In genomic region chr5:54825005-54825404, GRCh38 we compare ENCODE assay signal across 24 cellular contexts.
DNase-seq lines count a peak whose midpoint lies in the region; ATAC-seq and TF ChIP-seq lines count a peak whose summit lies in the region.
"Had no signal": no experiment of that assay in that cellular context is flagged by ENCODE, and none has a peak within 500 bp of the region (broad histone marks: within the 10 kb centered on the region; RNA-seq: fewer than 3 reads in every experiment).

No MANE protein-coding gene starts in this region.

- H3K4me1 ChIP-seq in left lung (no peaks in the 10 kb centered on the region), adrenal gland (replicated peaks in 1 of 2) (no peaks in the 10 kb centered on the region)
- H3K4me1 ChIP-seq: BLaER1, colonic mucosa had no signal

- H3K27me3 Mint-ChIP-seq in stimulated activated naive B cell treated with anti-CD40 and anti-IgM and Interleukin-4, amounts not matched to agents 10 μg/mL and 1 μg/mL and 100 μg/mL, for 72 hours: no peaks in the 10 kb centered on the region

- peaks cover 3 to 16% of the 10 kb centered on the region in 2 donors for H3K4me1 Mint-ChIP-seq in stimulated activated naive B cell treated with anti-CD40 and anti-IgM and Interleukin-4, amounts not matched to agents 10 μg/mL and 1 μg/mL and 100 μg/mL, for 72 hours

- intact Hi-C loops in left lung (cut with DNase I): no loop called here
- intact Hi-C loops in adrenal gland (cut with DNase I): no loop called here

- CTCF ChIA-PET in RWPE1 (lab: Yijun Ruan, JAX): interaction anchor here (0.6 to 1.1 kb wide), 2 partner anchors 308 to 786 kb away, joined by 4 to 7 read pairs; partner anchors contain the start of gene SNX18

- DNase-seq in AG10803 (ENCODE audit: low read depth) (peak; percentile 68), RWPE1 (ENCODE audit: low spot score) (peak; percentile 31), epithelial cell of esophagus (ENCODE audit: low read depth) (peak; percentile 84), left lung (no peak), adrenal gland (no peak), NCI-H187 (lab: John Stamatoyannopoulos, UW) (no peak)
- DNase-seq in stimulated activated naive B cell treated with anti-CD40 and anti-IgM and Interleukin-4, amounts not matched to agents 10 μg/mL and 1 μg/mL and 100 μg/mL, for 72 hours: no peak
- DNase-seq: activated CD4-positive, alpha-beta T cell treated with anti-CD3 and anti-CD28 coated beads for 48 hours; activated CD8-positive, alpha-beta memory T cell treated with anti-CD3 and anti-CD28 coated beads for 24 hours; activated gamma-delta T cell; colonic mucosa; DMS153; effector CD8-positive, alpha-beta T cell; left ventricle myocardium superior; NCI-H1092; NCI-H2029 treated with DMSO at 0.1 percent for 48 hours; NCI-H446; Right ventricle myocardium superior; trophoblast cell had no signal

- H3K9me3 Mint-ChIP-seq in stimulated activated naive B cell treated with anti-CD40 and anti-IgM and Interleukin-4, amounts not matched to agents 10 μg/mL and 1 μg/mL and 100 μg/mL, for 72 hours: no peaks in the 10 kb centered on the region
- H3K9me3 Mint-ChIP-seq: natural killer cell treated with Interleukin-12 subunit alpha and Interleukin-12 subunit beta and Interleukin-15 and Interleukin-18, amount 100 ng/mL, for 72 hours; T-helper 2 cell treated with Interferon-gamma antibody and Interleukin-4, amounts not matched to agents 5 μg/mL and 100 μg/mL, for 36 hours had no signal

- no peak overlapping the region for H3K4me3 ChIP-seq in AG10803 (ENCODE audit: low read length)
- no peak overlapping the region for H3K4me3 ChIP-seq in epithelial cell of esophagus (ENCODE audit: low read length)
- no peak overlapping the region for H3K4me3 ChIP-seq in left lung
- H3K4me3 ChIP-seq in adrenal gland: no peak overlapping the region
- H3K4me3 ChIP-seq: BLaER1, colonic mucosa had no signal

- POLR2A ChIA-PET in RWPE1 (lab: Yijun Ruan, JAX; ENCODE audit: low non-redundant PET): no interaction called here

- H3K4me3 Mint-ChIP-seq in stimulated activated naive B cell treated with anti-CD40 and anti-IgM and Interleukin-4, amounts not matched to agents 10 μg/mL and 1 μg/mL and 100 μg/mL, for 72 hours: no peak overlapping the region
- H3K4me3 Mint-ChIP-seq: natural killer cell treated with Interleukin-12 subunit alpha and Interleukin-12 subunit beta and Interleukin-15 and Interleukin-18, amount 100 ng/mL, for 72 hours; T-helper 2 cell treated with Interferon-gamma antibody and Interleukin-4, amounts not matched to agents 5 μg/mL and 100 μg/mL, for 36 hours had no signal

- no peak for TF ChIP-seq POLR2A in adrenal gland (IDR thresholded peaks at IDR 0.05)

- ATAC-seq in left lung (peak; percentile 21), HG03280 (IDR thresholded peaks at IDR 0.05; ENCODE audit: unreplicated experiment) (no peak)
- ATAC-seq in stimulated activated naive B cell treated with anti-CD40 and anti-IgM and Interleukin-4, amounts not matched to agents 10 μg/mL and 1 μg/mL and 100 μg/mL, for 72 hours (replicated peaks): no peak
- ATAC-seq: left ventricle myocardium superior; natural killer cell treated with Interleukin-12 subunit alpha and Interleukin-12 subunit beta and Interleukin-15 and Interleukin-18, amount 100 ng/mL, for 72 hours had no signal

- no peaks in the 10 kb centered on the region for H3K27me3 ChIP-seq in left lung
- H3K27me3 ChIP-seq in adrenal gland: no peaks in the 10 kb centered on the region
- H3K27me3 ChIP-seq: BLaER1, colonic mucosa had no signal

- H3K27ac ChIP-seq in RWPE1 (no peak overlapping the region), left lung (no peak overlapping the region), adrenal gland (no peak overlapping the region)
- H3K27ac ChIP-seq: BLaER1, colonic mucosa, VCaP had no signal

- no peaks in the 10 kb centered on the region for H3K36me3 ChIP-seq in left lung
- no peaks in the 10 kb centered on the region for H3K36me3 ChIP-seq in adrenal gland (replicated peaks in 1 of 2)
- H3K36me3 ChIP-seq: BLaER1, colonic mucosa had no signal

- H3K36me3 Mint-ChIP-seq in stimulated activated naive B cell treated with anti-CD40 and anti-IgM and Interleukin-4, amounts not matched to agents 10 μg/mL and 1 μg/mL and 100 μg/mL, for 72 hours: no peaks in the 10 kb centered on the region
- H3K36me3 Mint-ChIP-seq: natural killer cell treated with Interleukin-12 subunit alpha and Interleukin-12 subunit beta and Interleukin-15 and Interleukin-18, amount 100 ng/mL, for 72 hours had no signal

- TF ChIP-seq CTCF in AG10803 (conservative IDR thresholded peaks at IDR 0.05; ENCODE audit: low read length) (no peak), RWPE1 (conservative IDR thresholded peaks at IDR 0.05; ENCODE audit: low read depth) (no peak), epithelial cell of esophagus (IDR thresholded peaks at IDR 0.05; ENCODE audit: insufficient read depth, low read depth, low read length, missing control alignments) (no peak), left lung (IDR thresholded peaks at IDR 0.05) (no peak), adrenal gland (IDR thresholded peaks at IDR 0.05) (no peak)

- no peak overlapping the region for H3K27ac Mint-ChIP-seq in stimulated activated naive B cell treated with anti-CD40 and anti-IgM and Interleukin-4, amounts not matched to agents 10 μg/mL and 1 μg/mL and 100 μg/mL, for 72 hours
- H3K27ac Mint-ChIP-seq: natural killer cell treated with Interleukin-12 subunit alpha and Interleukin-12 subunit beta and Interleukin-15 and Interleukin-18, amount 100 ng/mL, for 72 hours; T-helper 2 cell treated with Interferon-gamma antibody and Interleukin-4, amounts not matched to agents 5 μg/mL and 100 μg/mL, for 36 hours had no signal

- H3K9me3 ChIP-seq in left lung (no peaks in the 10 kb centered on the region), adrenal gland (replicated peaks in 1 of 3) (no peaks in the 10 kb centered on the region)
- H3K9me3 ChIP-seq: BLaER1, colonic mucosa had no signal

Comparison
In these comparisons a context has a peak if more than half of its experiments do, and no peak if none do; other contexts are left out.
1. DNase-seq: peak in AG10803 (single experiment), RWPE1 (single experiment) and epithelial cell of esophagus (single experiment); none in left lung (0 of 2), adrenal gland (0 of 7), stimulated activated naive B cell treated with anti-CD40 and anti-IgM and Interleukin-4, amounts not matched to agents 10 μg/mL and 1 μg/mL and 100 μg/mL, for 72 hours (single experiment) and NCI-H187 (0 of 2).